In genomic region chr6:111573892-111574800, GRCh38 we compare ENCODE assay signal across 9 cellular contexts. TPM values are rescaled to one million over a fixed set of nuclear protein-coding genes. Genes with fewer than 3 reads are reported as not detected.
A peak's percentile ranks its signal among the peaks of the same experiment; 100 is the strongest.
DNase-seq lines count a peak whose midpoint lies in the region; ATAC-seq and TF ChIP-seq lines count a peak whose summit lies in the region.
"Had no signal": no experiment of that assay in that cellular context is flagged by ENCODE, and none has a peak within 500 bp of the region (broad histone marks: within the 10 kb centered on the region; RNA-seq: fewer than 3 reads in every experiment).

No MANE protein-coding gene starts in this region.

- H3K9me3 Mint-ChIP-seq in CD4-positive, CD25-positive, alpha-beta regulatory T cell = no peaks in the 10 kb centered on the region

- TF ChIP-seq CTCF in omental fat pad (IDR thresholded peaks at IDR 0.05) (no peak), testis (IDR thresholded peaks at IDR 0.05) (no peak)

- no peaks in the 10 kb centered on the region for H3K9me3 ChIP-seq in CD4-positive, CD25-positive, alpha-beta regulatory T cell (ENCODE audit: control insufficient read depth in 2 of 2, low read length in 2 of 2)
- H3K9me3 ChIP-seq in testis = no peaks in the 10 kb centered on the region

- peaks cover 8 to 13% (median 9%) of the 10 kb centered on the region in 4 donors for H3K4me1 Mint-ChIP-seq in CD4-positive, CD25-positive, alpha-beta regulatory T cell

- H3K36me3 Mint-ChIP-seq in CD4-positive, CD25-positive, alpha-beta regulatory T cell = peaks cover 50% of the 10 kb centered on the region

- no peak for ATAC-seq in CD4-positive, CD25-positive, alpha-beta regulatory T cell (ENCODE audit: low read depth in 2 of 2)
- peak; percentile 81 for ATAC-seq in omental fat pad (ENCODE audit: low FRiP score)
- no peak for ATAC-seq in GM18520 (IDR thresholded peaks at IDR 0.05; ENCODE audit: unreplicated experiment)
- no peak for ATAC-seq in GM21529 (IDR thresholded peaks at IDR 0.05; ENCODE audit: unreplicated experiment)

- no peak for TF ChIP-seq POLR2A in testis (IDR thresholded peaks at IDR 0.05)

- no peaks in the 10 kb centered on the region for H3K27me3 Mint-ChIP-seq in CD4-positive, CD25-positive, alpha-beta regulatory T cell

- WGBS in testis, 2 donors = 65 to 69% methylated on average over 3 of the region's 3 CpGs

- no peak overlapping the region for H3K4me3 Mint-ChIP-seq in CD4-positive, CD25-positive, alpha-beta regulatory T cell

- intact Hi-C loops in testis (cut with DNase I; ENCODE audit: low total_unique reads) = no loop called here

- peaks cover 66% of the 10 kb centered on the region for H3K36me3 ChIP-seq in CD4-positive, CD25-positive, alpha-beta regulatory T cell (ENCODE audit: control insufficient read depth, insufficient read depth, low read length)
- H3K36me3 ChIP-seq in testis (ENCODE audit: low read depth, missing control alignments) = no peaks in the 10 kb centered on the region

- H3K27ac Mint-ChIP-seq in CD4-positive, CD25-positive, alpha-beta regulatory T cell = peak overlapping the region in 2 of 3 donors; percentile 16 to 71

- no peak overlapping the region for H3K27ac ChIP-seq in CD4-positive, CD25-positive, alpha-beta regulatory T cell (ENCODE audit: insufficient read depth, low read length, poor library complexity, severe bottlenecking)
- peak overlapping the region in 1 of 2 donors; percentile 58 for H3K27ac ChIP-seq in testis

- peaks cover 7% of the 10 kb centered on the region for H3K4me1 ChIP-seq in CD4-positive, CD25-positive, alpha-beta regulatory T cell (ENCODE audit: control insufficient read depth, insufficient read depth, low read length, poor library complexity, severe bottlenecking)
- no peaks in the 10 kb centered on the region for H3K4me1 ChIP-seq in testis

- H3K27me3 ChIP-seq in CD4-positive, CD25-positive, alpha-beta regulatory T cell (ENCODE audit: control insufficient read depth, insufficient read depth, low read length) = no peaks in the 10 kb centered on the region
- no peaks in the 10 kb centered on the region for H3K27me3 ChIP-seq in testis

- H3K4me3 ChIP-seq in CD4-positive, CD25-positive, alpha-beta regulatory T cell (ENCODE audit: low read depth, low read length) = no peak overlapping the region
- no peak overlapping the region for H3K4me3 ChIP-seq in testis

- DNase-seq in CD4-positive, CD25-positive, alpha-beta regulatory T cell = no peak
- DNase-seq in NCI-H2196 (lab: John Stamatoyannopoulos, UW; ENCODE audit: unreplicated experiment) (peak; percentile 68), dedifferentiated amniotic fluid mesenchymal stem cell (ENCODE audit: extremely low spot score) (peak; percentile 72), omental fat pad (ENCODE audit: low spot score) (no peak), NCI-H510A treated with DMSO at 0.1 percent for 48 hours (lab: John Stamatoyannopoulos, UW) (no peak), testis (no peak)
- DNase-seq: MM.1S had no signal

RNA-seq across cellular contexts. Expression of gene TRAF3IP2, which starts 31.5 kb away (rescaled TPM):
- total RNA-seq in CD4-positive, CD25-positive, alpha-beta regulatory T cell = 28.7 TPM
- polyA plus RNA-seq in CD4-positive, CD25-positive, alpha-beta regulatory T cell = 10 to 100 TPM; 20.7 to 30.1 (median 25.2) TPM
- total RNA-seq in omental fat pad (10 to 100 TPM; 29.3 to 52.2 (median 42.2) TPM), testis (1 to 10 TPM; 8.5 to 9.4 TPM)
- 9.5 TPM for polyA plus RNA-seq in testis (ENCODE audit: insufficient read depth, low read depth, low replicate concordance)

Comparison
In these comparisons a context has a peak if more than half of its experiments do, and no peak if none do; other contexts are left out.
1. DNase-seq: peak in NCI-H2196 (single experiment) and dedifferentiated amniotic fluid mesenchymal stem cell (single experiment); none in CD4-positive, CD25-positive, alpha-beta regulatory T cell (0 of 3), omental fat pad (single experiment), NCI-H510A treated with DMSO at 0.1 percent for 48 hours (single experiment) and testis (single experiment).